1 cellular context compared by ENCODE assay signal in the genomic region with DNA sequence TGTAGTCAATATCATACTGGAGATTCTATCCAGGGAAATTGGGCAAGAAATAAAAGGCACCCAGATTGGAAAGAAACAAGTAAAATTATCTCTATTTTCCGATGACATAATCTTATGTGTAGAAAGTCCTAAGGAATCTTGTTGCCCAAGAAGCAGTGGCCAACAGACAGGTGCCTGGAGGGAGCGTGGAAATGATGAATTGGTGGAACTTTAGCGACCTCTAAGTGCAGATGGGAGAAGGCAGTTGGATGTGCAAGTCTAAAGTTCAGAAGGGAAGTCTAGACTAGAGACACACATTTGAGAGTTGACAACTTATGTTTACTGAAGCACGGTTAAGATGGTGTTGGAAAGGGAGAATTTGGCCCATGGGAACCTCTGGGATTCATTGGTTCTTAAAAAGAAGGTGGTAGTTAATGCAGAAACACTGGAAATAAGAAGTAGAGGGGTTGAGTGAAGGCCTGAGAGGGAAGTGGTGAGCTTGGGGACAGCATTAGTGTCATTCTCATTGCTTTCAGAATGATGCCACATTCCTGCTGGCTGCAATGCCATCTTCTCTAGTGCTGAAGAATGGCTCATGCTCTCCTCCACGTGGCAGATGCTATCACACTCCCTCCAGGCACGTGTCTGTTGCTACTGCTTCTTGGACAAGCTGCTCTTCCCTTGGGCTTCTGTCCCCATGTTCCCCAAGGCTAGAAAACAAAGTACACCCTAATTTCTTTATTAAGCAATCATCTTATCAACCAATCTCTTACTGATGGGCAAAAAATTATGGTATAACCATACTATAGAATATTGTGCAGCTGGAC.
TF ChIP-seq lines count a peak whose summit lies in the region.

No MANE protein-coding gene starts in this region.

TF ChIP-seq in endothelial cell of umbilical vein, 7 proteins besides CTCF, POLR2A, EP300 and RAD21:
- TF ChIP-seq JUN (IDR thresholded peaks at IDR 0.05; ENCODE audit: borderline replicate concordance, insufficient read depth, insufficient read length, low read depth) = no peak
- TF ChIP-seq, protein P1, sequence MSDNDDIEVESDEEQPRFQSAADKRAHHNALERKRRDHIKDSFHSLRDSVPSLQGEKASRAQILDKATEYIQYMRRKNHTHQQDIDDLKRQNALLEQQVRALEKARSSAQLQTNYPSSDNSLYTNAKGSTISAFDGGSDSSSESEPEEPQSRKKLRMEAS (IDR thresholded peaks at IDR 0.05; ENCODE audit: insufficient read depth, insufficient read length) = peak; percentile 10
